1 cellular context compared by ENCODE assay signal in the genomic region with DNA sequence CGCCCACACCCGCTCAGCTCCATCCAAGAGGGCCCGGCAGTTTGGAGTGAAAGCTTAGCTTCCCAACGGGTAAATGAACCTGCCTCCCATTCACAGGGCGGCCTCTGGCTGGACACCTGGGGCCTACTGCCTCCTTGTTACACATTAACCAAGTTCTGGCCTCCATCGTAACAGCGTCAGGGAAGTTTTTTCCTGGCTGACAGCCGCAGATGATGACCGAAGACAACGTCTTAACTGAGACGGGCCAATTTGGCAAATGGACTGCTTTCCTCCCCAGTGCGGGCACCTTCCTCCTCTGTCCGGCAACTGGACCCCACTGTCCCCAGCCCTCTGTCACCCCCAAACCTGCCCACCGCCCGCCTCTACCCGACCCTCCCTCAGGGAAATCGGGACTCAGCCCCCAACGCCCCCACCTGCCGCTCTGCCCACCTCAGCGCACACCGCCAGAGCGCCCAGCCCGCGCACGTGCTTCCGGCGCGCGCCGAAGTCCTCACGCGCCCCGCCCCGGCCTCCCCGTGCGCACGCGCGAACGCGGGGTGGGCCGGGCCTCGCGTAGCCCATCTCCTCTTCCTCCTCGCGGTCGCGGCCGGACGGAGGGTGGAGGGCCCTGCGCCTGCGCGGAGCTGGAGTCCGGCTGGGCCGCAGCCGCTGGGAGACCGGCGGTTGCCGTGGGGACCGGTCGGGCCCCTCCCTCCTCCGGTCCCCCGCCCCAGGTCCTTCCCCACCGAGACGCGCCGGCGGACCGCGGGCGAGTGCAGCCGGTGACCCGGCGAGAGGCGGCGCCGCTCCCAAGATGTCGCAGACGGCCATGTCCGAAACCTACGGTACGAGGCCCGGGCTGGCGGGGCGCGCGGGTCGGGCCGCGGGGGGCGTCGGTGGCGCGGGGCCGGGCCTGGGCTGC.
TF ChIP-seq lines count a peak whose summit lies in the region.

A gene with protein sequence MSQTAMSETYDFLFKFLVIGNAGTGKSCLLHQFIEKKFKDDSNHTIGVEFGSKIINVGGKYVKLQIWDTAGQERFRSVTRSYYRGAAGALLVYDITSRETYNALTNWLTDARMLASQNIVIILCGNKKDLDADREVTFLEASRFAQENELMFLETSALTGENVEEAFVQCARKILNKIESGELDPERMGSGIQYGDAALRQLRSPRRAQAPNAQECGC (plus strand): TSS at position 565 of the 901 bp plus-strand sequence. CDS start 229 bp downstream, at position 794.

TF ChIP-seq in K562, 482 proteins besides CTCF, POLR2A, EP300 and RAD21 (continued from another document and continues in another):
- TF ChIP-seq, protein P1, sequence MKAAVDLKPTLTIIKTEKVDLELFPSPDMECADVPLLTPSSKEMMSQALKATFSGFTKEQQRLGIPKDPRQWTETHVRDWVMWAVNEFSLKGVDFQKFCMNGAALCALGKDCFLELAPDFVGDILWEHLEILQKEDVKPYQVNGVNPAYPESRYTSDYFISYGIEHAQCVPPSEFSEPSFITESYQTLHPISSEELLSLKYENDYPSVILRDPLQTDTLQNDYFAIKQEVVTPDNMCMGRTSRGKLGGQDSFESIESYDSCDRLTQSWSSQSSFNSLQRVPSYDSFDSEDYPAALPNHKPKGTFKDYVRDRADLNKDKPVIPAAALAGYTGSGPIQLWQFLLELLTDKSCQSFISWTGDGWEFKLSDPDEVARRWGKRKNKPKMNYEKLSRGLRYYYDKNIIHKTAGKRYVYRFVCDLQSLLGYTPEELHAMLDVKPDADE (conservative IDR thresholded peaks at IDR 0.05; ENCODE audit: control insufficient read depth, low read depth, low read length): peak; percentile 64
- TF ChIP-seq MEF2D (tag; conservative IDR thresholded peaks at IDR 0.05; ENCODE audit: low read depth): no peak
- TF ChIP-seq ZNF76 (CRISPR knock-in tag; IDR thresholded peaks at IDR 0.05; ENCODE audit: borderline replicate concordance): peak; percentile 90
- no peak for TF ChIP-seq SIX5 (IDR thresholded peaks at IDR 0.05; ENCODE audit: borderline replicate concordance in 1 of 2, insufficient read depth in 1 of 2, low read depth in 1 of 2, low read length in 2 of 2)
- TF ChIP-seq, protein P2, sequence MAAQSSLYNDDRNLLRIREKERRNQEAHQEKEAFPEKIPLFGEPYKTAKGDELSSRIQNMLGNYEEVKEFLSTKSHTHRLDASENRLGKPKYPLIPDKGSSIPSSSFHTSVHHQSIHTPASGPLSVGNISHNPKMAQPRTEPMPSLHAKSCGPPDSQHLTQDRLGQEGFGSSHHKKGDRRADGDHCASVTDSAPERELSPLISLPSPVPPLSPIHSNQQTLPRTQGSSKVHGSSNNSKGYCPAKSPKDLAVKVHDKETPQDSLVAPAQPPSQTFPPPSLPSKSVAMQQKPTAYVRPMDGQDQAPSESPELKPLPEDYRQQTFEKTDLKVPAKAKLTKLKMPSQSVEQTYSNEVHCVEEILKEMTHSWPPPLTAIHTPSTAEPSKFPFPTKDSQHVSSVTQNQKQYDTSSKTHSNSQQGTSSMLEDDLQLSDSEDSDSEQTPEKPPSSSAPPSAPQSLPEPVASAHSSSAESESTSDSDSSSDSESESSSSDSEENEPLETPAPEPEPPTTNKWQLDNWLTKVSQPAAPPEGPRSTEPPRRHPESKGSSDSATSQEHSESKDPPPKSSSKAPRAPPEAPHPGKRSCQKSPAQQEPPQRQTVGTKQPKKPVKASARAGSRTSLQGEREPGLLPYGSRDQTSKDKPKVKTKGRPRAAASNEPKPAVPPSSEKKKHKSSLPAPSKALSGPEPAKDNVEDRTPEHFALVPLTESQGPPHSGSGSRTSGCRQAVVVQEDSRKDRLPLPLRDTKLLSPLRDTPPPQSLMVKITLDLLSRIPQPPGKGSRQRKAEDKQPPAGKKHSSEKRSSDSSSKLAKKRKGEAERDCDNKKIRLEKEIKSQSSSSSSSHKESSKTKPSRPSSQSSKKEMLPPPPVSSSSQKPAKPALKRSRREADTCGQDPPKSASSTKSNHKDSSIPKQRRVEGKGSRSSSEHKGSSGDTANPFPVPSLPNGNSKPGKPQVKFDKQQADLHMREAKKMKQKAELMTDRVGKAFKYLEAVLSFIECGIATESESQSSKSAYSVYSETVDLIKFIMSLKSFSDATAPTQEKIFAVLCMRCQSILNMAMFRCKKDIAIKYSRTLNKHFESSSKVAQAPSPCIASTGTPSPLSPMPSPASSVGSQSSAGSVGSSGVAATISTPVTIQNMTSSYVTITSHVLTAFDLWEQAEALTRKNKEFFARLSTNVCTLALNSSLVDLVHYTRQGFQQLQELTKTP (IDR thresholded peaks at IDR 0.05; ENCODE audit: low read depth in 1 of 2, partially characterized antibody in 2 of 2): no peak
- TF ChIP-seq ZNF707 (CRISPR knock-in tag; conservative IDR thresholded peaks at IDR 0.05): 0 out of 2 replicates have a peak, but pooled peaks have one; percentile 13
- peak; percentile 87; the same call in 1 of the 2 replicates for TF ChIP-seq DMBX1 (CRISPR knock-in tag; IDR thresholded peaks at IDR 0.05; ENCODE audit: borderline replicate concordance)
- TF ChIP-seq CAMTA2 (CRISPR knock-in tag; conservative IDR thresholded peaks at IDR 0.05): no peak
- no peak for TF ChIP-seq SRF (CRISPR knock-in tag; IDR thresholded peaks at IDR 0.05)
- TF ChIP-seq, protein P3, sequence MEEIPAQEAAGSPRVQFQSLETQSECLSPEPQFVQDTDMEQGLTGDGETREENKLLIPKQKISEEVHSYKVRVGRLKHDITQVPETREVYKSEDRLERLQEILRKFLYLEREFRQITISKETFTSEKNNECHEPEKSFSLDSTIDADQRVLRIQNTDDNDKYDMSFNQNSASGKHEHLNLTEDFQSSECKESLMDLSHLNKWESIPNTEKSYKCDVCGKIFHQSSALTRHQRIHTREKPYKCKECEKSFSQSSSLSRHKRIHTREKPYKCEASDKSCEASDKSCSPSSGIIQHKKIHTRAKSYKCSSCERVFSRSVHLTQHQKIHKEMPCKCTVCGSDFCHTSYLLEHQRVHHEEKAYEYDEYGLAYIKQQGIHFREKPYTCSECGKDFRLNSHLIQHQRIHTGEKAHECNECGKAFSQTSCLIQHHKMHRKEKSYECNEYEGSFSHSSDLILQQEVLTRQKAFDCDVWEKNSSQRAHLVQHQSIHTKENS (CRISPR knock-in tag; IDR thresholded peaks at IDR 0.05): no peak
- no peak for TF ChIP-seq CHD1 (IDR thresholded peaks at IDR 0.05; ENCODE audit: low read length)
- TF ChIP-seq SETDB1 (IDR thresholded peaks at IDR 0.05; ENCODE audit: low read length): no peak
- no peak for TF ChIP-seq ZFP30 (CRISPR knock-in tag; IDR thresholded peaks at IDR 0.05; ENCODE audit: borderline replicate concordance)
- no peak for TF ChIP-seq U2AF1 (optimal IDR thresholded peaks at IDR 0.05; ENCODE audit: low read depth, low read length)
- TF ChIP-seq OTX1 (CRISPR knock-in tag; IDR thresholded peaks at IDR 0.05): peak; percentile 81; the same call in 1 of the 2 replicates
- no peak for TF ChIP-seq PURB (CRISPR knock-in tag; IDR thresholded peaks at IDR 0.05; ENCODE audit: low read depth)
- no peak for TF ChIP-seq CC2D1A (IDR thresholded peaks at IDR 0.05)
- TF ChIP-seq E2F3 (CRISPR knock-in tag; IDR thresholded peaks at IDR 0.05): peak; percentile 95
- TF ChIP-seq, protein P4, sequence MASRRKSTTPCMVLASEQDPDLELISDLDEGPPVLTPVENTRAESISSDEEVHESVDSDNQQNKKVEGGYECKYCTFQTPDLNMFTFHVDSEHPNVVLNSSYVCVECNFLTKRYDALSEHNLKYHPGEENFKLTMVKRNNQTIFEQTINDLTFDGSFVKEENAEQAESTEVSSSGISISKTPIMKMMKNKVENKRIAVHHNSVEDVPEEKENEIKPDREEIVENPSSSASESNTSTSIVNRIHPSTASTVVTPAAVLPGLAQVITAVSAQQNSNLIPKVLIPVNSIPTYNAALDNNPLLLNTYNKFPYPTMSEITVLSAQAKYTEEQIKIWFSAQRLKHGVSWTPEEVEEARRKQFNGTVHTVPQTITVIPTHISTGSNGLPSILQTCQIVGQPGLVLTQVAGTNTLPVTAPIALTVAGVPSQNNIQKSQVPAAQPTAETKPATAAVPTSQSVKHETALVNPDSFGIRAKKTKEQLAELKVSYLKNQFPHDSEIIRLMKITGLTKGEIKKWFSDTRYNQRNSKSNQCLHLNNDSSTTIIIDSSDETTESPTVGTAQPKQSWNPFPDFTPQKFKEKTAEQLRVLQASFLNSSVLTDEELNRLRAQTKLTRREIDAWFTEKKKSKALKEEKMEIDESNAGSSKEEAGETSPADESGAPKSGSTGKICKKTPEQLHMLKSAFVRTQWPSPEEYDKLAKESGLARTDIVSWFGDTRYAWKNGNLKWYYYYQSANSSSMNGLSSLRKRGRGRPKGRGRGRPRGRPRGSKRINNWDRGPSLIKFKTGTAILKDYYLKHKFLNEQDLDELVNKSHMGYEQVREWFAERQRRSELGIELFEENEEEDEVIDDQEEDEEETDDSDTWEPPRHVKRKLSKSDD (conservative IDR thresholded peaks at IDR 0.05; ENCODE audit: low read length): no peak
- TF ChIP-seq ZNF133 (CRISPR knock-in tag; IDR thresholded peaks at IDR 0.05): 0 out of 2 replicates have a peak, but pooled peaks have one; percentile 73
- TF ChIP-seq KAT8 (IDR thresholded peaks at IDR 0.05; ENCODE audit: low read depth): no peak
- TF ChIP-seq ZNF589 (CRISPR knock-in tag; IDR thresholded peaks at IDR 0.05; ENCODE audit: low read depth): 0 out of 2 replicates have a peak, but pooled peaks have one; percentile 71
- no peak for TF ChIP-seq NFE2 (IDR thresholded peaks at IDR 0.05; ENCODE audit: low read depth)
- no peak for TF ChIP-seq TFAM (CRISPR knock-in tag; conservative IDR thresholded peaks at IDR 0.05)
- TF ChIP-seq, protein P5, sequence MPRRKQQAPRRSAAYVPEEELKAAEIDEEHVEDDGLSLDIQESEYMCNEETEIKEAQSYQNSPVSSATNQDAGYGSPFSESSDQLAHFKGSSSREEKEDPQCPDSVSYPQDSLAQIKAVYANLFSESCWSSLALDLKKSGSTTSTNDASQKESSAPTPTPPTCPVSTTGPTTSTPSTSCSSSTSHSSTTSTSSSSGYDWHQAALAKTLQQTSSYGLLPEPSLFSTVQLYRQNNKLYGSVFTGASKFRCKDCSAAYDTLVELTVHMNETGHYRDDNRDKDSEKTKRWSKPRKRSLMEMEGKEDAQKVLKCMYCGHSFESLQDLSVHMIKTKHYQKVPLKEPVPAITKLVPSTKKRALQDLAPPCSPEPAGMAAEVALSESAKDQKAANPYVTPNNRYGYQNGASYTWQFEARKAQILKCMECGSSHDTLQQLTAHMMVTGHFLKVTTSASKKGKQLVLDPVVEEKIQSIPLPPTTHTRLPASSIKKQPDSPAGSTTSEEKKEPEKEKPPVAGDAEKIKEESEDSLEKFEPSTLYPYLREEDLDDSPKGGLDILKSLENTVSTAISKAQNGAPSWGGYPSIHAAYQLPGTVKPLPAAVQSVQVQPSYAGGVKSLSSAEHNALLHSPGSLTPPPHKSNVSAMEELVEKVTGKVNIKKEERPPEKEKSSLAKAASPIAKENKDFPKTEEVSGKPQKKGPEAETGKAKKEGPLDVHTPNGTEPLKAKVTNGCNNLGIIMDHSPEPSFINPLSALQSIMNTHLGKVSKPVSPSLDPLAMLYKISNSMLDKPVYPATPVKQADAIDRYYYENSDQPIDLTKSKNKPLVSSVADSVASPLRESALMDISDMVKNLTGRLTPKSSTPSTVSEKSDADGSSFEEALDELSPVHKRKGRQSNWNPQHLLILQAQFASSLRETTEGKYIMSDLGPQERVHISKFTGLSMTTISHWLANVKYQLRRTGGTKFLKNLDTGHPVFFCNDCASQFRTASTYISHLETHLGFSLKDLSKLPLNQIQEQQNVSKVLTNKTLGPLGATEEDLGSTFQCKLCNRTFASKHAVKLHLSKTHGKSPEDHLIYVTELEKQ (CRISPR knock-in tag; IDR thresholded peaks at IDR 0.05): 0 out of 2 replicates have a peak, but pooled peaks have one; percentile 21
- TF ChIP-seq GATAD2B (IDR thresholded peaks at IDR 0.05; ENCODE audit: borderline replicate concordance): peak; percentile 83; the same call in 1 of the 2 replicates
- no peak for TF ChIP-seq SMARCE1 (IDR thresholded peaks at IDR 0.05)
- peak; percentile 96 for TF ChIP-seq BHLHE40 (IDR thresholded peaks at IDR 0.05; ENCODE audit: low read length)
- no peak for TF ChIP-seq ARHGAP35 (IDR thresholded peaks at IDR 0.05; ENCODE audit: partially characterized antibody)
- peak; percentile 65; the same call in 1 of the 2 replicates for TF ChIP-seq ESRRA (IDR thresholded peaks at IDR 0.05; ENCODE audit: borderline replicate concordance, low read depth)
- no peak for TF ChIP-seq HDAC6 (IDR thresholded peaks at IDR 0.05; ENCODE audit: low read depth, low read length)
- peak; percentile 84; the same call in 1 of the 2 replicates for TF ChIP-seq JUN (IDR thresholded peaks at IDR 0.05; ENCODE audit: borderline replicate concordance, low read depth, low read length)
- TF ChIP-seq JUN (CRISPR knock-in tag; IDR thresholded peaks at IDR 0.05; ENCODE audit: borderline replicate concordance): no peak
- no peak for TF ChIP-seq SRSF1 (IDR thresholded peaks at IDR 0.05; ENCODE audit: low read depth, low read length)
- TF ChIP-seq LARP7 (IDR thresholded peaks at IDR 0.05): no peak
- TF ChIP-seq ZNF408 (CRISPR knock-in tag; IDR thresholded peaks at IDR 0.05; ENCODE audit: low read depth): no peak
- no peak for TF ChIP-seq ZNF507 (tag; conservative IDR thresholded peaks at IDR 0.05)
- TF ChIP-seq ZBTB7A (IDR thresholded peaks at IDR 0.05; ENCODE audit: borderline replicate concordance, control insufficient read depth, low read depth, low read length): no peak; the same call in 1 of the 2 replicates
- TF ChIP-seq TEAD4 (IDR thresholded peaks at IDR 0.05; ENCODE audit: low read length): no peak
- TF ChIP-seq TEAD4 (CRISPR knock-in tag; IDR thresholded peaks at IDR 0.05; ENCODE audit: borderline replicate concordance): no peak
- no peak for TF ChIP-seq ZNF3 (CRISPR knock-in tag; IDR thresholded peaks at IDR 0.05)
- TF ChIP-seq PHTF2 (CRISPR knock-in tag; IDR thresholded peaks at IDR 0.05): no peak
- no peak for TF ChIP-seq TCF7L2 (IDR thresholded peaks at IDR 0.05; ENCODE audit: low read depth, low read length)
- TF ChIP-seq, protein P6, sequence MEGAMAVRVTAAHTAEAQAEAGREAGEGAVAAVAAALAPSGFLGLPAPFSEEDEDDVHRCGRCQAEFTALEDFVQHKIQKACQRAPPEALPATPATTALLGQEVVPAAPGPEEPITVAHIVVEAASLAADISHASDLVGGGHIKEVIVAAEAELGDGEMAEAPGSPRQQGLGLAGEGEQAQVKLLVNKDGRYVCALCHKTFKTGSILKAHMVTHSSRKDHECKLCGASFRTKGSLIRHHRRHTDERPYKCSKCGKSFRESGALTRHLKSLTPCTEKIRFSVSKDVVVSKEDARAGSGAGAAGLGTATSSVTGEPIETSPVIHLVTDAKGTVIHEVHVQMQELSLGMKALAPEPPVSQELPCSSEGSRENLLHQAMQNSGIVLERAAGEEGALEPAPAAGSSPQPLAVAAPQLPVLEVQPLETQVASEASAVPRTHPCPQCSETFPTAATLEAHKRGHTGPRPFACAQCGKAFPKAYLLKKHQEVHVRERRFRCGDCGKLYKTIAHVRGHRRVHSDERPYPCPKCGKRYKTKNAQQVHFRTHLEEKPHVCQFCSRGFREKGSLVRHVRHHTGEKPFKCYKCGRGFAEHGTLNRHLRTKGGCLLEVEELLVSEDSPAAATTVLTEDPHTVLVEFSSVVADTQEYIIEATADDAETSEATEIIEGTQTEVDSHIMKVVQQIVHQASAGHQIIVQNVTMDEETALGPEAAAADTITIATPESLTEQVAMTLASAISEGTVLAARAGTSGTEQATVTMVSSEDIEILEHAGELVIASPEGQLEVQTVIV (CRISPR knock-in tag; IDR thresholded peaks at IDR 0.05; ENCODE audit: borderline replicate concordance): no peak
- TF ChIP-seq ZNF24 (IDR thresholded peaks at IDR 0.05): no peak; the same call in 1 of the 2 replicates
- TF ChIP-seq MAFG (tag; conservative IDR thresholded peaks at IDR 0.05): no peak
- TF ChIP-seq SUPT5H (IDR thresholded peaks at IDR 0.05): peak; percentile 52; the same call in 1 of the 2 replicates
- TF ChIP-seq HNRNPH1 (optimal IDR thresholded peaks at IDR 0.05; ENCODE audit: low read depth, low read length): no peak
- no peak for TF ChIP-seq STAT5A (IDR thresholded peaks at IDR 0.05; ENCODE audit: borderline replicate concordance, low read length)
